In the genomic region with DNA sequence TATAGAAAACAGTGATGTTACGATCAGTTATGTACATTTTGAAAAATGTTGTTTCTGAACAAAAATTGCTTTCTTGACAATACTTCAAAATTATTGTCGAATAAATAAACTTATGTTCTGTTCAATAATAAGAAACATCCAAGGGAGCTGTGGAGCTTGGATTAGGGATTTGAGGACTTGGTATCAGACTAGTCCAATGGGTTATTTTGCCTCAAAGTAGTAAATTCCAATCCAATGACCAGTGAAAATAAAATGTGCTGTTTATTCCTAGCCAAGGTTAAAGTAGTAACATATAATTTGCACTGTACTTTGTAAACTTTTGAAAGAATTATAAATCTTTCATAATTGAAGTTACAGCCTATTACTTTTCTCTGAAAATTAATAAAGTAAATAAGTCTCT, we compare ENCODE assay signal across 24 cellular contexts.
"Had no signal": no experiment of that assay in that cellular context is flagged by ENCODE, and none has a peak within 500 bp of the region (broad histone marks: within the 10 kb centered on the region; RNA-seq: fewer than 3 reads in every experiment).

No MANE protein-coding gene starts in this region.

- H3K27me3 ChIP-seq: esophagus squamous epithelium, right lobe of liver, suprapubic skin, tibial artery, upper lobe of right lung had no signal

- H3K4me3 ChIP-seq: esophagus squamous epithelium, mucosa of descending colon, right lobe of liver, skin epidermis, suprapubic skin, tibial artery, upper lobe of right lung had no signal

- ATAC-seq: activated CD8-positive, alpha-beta memory T cell treated with anti-CD3 and anti-CD28 coated beads, Interleukin-2, amount 10 ng/mL, durations not matched to agents 7 days and 5 days; activated CD8-positive, alpha-beta T cell treated with anti-CD3 and anti-CD28 coated beads, Interleukin-2, amount 10 ng/mL, durations not matched to agents 7 days and 5 days; activated naive CD4-positive, alpha-beta T cell treated with anti-CD3 and anti-CD28 coated beads, Interleukin-2, amount 50 U/mL, for 72 hours; activated T-cell treated with anti-CD3 and anti-CD28 coated beads, Interleukin-2, amount 50 U/mL, for 72 hours; left cardiac atrium; left ventricle myocardium superior; mucosa of descending colon; right lobe of liver; stimulated activated naive B cell treated with anti-CD40 and anti-IgM and Interleukin-4, amounts not matched to agents 10 μg/mL and 1 μg/mL and 100 μg/mL, for 72 hours; upper lobe of right lung; WTC11 had no signal

- H3K27ac ChIP-seq: epithelial cell of prostate, esophagus squamous epithelium, right lobe of liver, skin epidermis, suprapubic skin, tibial artery, upper lobe of right lung had no signal

- H3K9me3 ChIP-seq: esophagus squamous epithelium, mucosa of descending colon, right lobe of liver, suprapubic skin, tibial artery, upper lobe of right lung had no signal

- DNase-seq: activated CD4-positive, alpha-beta T cell treated with anti-CD3 and anti-CD28 coated beads, Interleukin-2, amount 50 U/mL, for 1 hour; activated CD8-positive, alpha-beta memory T cell treated with anti-CD3 and anti-CD28 coated beads, Interleukin-2, amount 10 ng/mL, durations not matched to agents 7 days and 5 days; activated CD8-positive, alpha-beta T cell treated with anti-CD3 and anti-CD28 coated beads, Interleukin-2, amount 10 ng/mL, durations not matched to agents 7 days and 5 days; activated naive CD4-positive, alpha-beta T cell; activated T-cell treated with anti-CD3 and anti-CD28 coated beads, Interleukin-2, amount 50 U/mL, for 72 hours; anterior cingulate cortex; dermis blood vessel endothelial cell; effector CD4-positive, alpha-beta T cell; esophagus squamous epithelium; glutamatergic neuron; left cardiac atrium; left ventricle myocardium superior; mucosa of descending colon; right lobe of liver; stimulated activated CD4-positive, alpha-beta T cell treated with anti-CD3 and anti-CD28 coated beads, Interleukin-1b, Interleukin-23, amount 100 ng/mL, for 48 hours; stimulated activated naive B cell treated with anti-CD40 and anti-IgM and Interleukin-4, amounts not matched to agents 10 μg/mL and 1 μg/mL and 100 μg/mL, for 72 hours; T-helper 2 cell; tibial artery; upper lobe of right lung had no signal

- H3K4me1 ChIP-seq: right lobe of liver, upper lobe of right lung had no signal

- H3K36me3 ChIP-seq: esophagus squamous epithelium, right lobe of liver, suprapubic skin, tibial artery, upper lobe of right lung had no signal
